In genomic region chr20:20052074-20052970, GRCh38 we compare ENCODE assay signal across 1 cellular context.
TF ChIP-seq lines count a peak whose summit lies in the region.

Gene CFAP61 (plus strand): TSS chr20:20052532. CDS start chr20:20056654, 4,122 bp downstream.
Gene CRNKL1 (minus strand): TSS chr20:20052466. CDS start chr20:20052342, 124 bp downstream.

TF ChIP-seq in HepG2, 621 proteins besides CTCF, POLR2A, EP300 and RAD21 (continued from another document and continues in another):
- TF ChIP-seq ZNF710 (CRISPR knock-in tag; IDR thresholded peaks at IDR 0.05; ENCODE audit: borderline replicate concordance), result peak; percentile 85; the same call in 1 of the 2 replicates
- peak; percentile 86 for TF ChIP-seq ZNF274 (CRISPR knock-in tag; IDR thresholded peaks at IDR 0.05)
- no peak for TF ChIP-seq GPN1 (CRISPR knock-in tag; IDR thresholded peaks at IDR 0.05; ENCODE audit: borderline replicate concordance)
- peak; percentile 93 for TF ChIP-seq MEIS1 (CRISPR knock-in tag; IDR thresholded peaks at IDR 0.05; ENCODE audit: borderline replicate concordance)
- TF ChIP-seq TFAP4 (IDR thresholded peaks at IDR 0.05; ENCODE audit: borderline replicate concordance, low read depth), result peak; percentile 52; the same call in 1 of the 2 replicates
- peak; percentile 73; the same call in 1 of the 2 replicates for TF ChIP-seq ATF6 (CRISPR knock-in tag; conservative IDR thresholded peaks at IDR 0.05)
- TF ChIP-seq THAP9 (CRISPR knock-in tag; IDR thresholded peaks at IDR 0.05; ENCODE audit: borderline replicate concordance), result peak; percentile 95
- 0 out of 2 replicates have a peak, but pooled peaks have one; percentile 72 for TF ChIP-seq POLR2AphosphoS2 (IDR thresholded peaks at IDR 0.05; ENCODE audit: low read depth, low read length)
- peak; percentile 92 for TF ChIP-seq ZNF784 (CRISPR knock-in tag; IDR thresholded peaks at IDR 0.05; ENCODE audit: borderline replicate concordance)
- TF ChIP-seq ZSCAN30 (CRISPR knock-in tag; IDR thresholded peaks at IDR 0.05), result 0 out of 2 replicates have a peak, but pooled peaks have one; percentile 81
- no peak; the same call in 1 of the 2 replicates for TF ChIP-seq TOPORS (CRISPR knock-in tag; IDR thresholded peaks at IDR 0.05)
- peak; percentile 99 for TF ChIP-seq KAT8 (CRISPR knock-in tag; IDR thresholded peaks at IDR 0.05)
- TF ChIP-seq ARID2 (CRISPR knock-in tag; IDR thresholded peaks at IDR 0.05; ENCODE audit: borderline replicate concordance), result no peak
- 0 out of 2 replicates have a peak, but pooled peaks have one; percentile 50 for TF ChIP-seq ZNF260 (CRISPR knock-in tag; IDR thresholded peaks at IDR 0.05; ENCODE audit: borderline replicate concordance, low read depth)
- TF ChIP-seq NR2F1 (CRISPR knock-in tag; IDR thresholded peaks at IDR 0.05), result peak; percentile 76 to 83; a peak in 3 of 4 replicates
- TF ChIP-seq ZFP62 (CRISPR knock-in tag; IDR thresholded peaks at IDR 0.05), result no peak
- 0 out of 2 replicates have a peak, but pooled peaks have one; percentile 37 for TF ChIP-seq ETV6 (CRISPR knock-in tag; conservative IDR thresholded peaks at IDR 0.05)
- TF ChIP-seq ZBTB20 (CRISPR knock-in tag; IDR thresholded peaks at IDR 0.05; ENCODE audit: borderline replicate concordance, low read depth), result peak; percentile 49; the same call in 1 of the 2 replicates
- no peak for TF ChIP-seq ZNF362 (CRISPR knock-in tag; IDR thresholded peaks at IDR 0.05; ENCODE audit: borderline replicate concordance)
- peak; percentile 92 for TF ChIP-seq MED1 (CRISPR knock-in tag; IDR thresholded peaks at IDR 0.05)
- TF ChIP-seq NCOA1 (CRISPR knock-in tag; IDR thresholded peaks at IDR 0.05), result 0 out of 2 replicates have a peak, but pooled peaks have one; percentile 33
- peak; percentile 97 for TF ChIP-seq ZNF550 (CRISPR knock-in tag; IDR thresholded peaks at IDR 0.05; ENCODE audit: borderline replicate concordance)
- TF ChIP-seq RNF2 (conservative IDR thresholded peaks at IDR 0.05; ENCODE audit: low read depth), result peak; percentile 77; the same call in 1 of the 2 replicates
- peak; percentile 97 for TF ChIP-seq NKX3-1 (CRISPR knock-in tag; IDR thresholded peaks at IDR 0.05)
- TF ChIP-seq YEATS4 (CRISPR knock-in tag; IDR thresholded peaks at IDR 0.05; ENCODE audit: borderline replicate concordance), result peak; percentile 98
- TF ChIP-seq ZKSCAN8 (CRISPR knock-in tag; IDR thresholded peaks at IDR 0.05; ENCODE audit: borderline replicate concordance), result no peak
- TF ChIP-seq LCORL (IDR thresholded peaks at IDR 0.05), result no peak
- peak; percentile 82 for TF ChIP-seq LCORL (CRISPR knock-in tag; IDR thresholded peaks at IDR 0.05)
- peak; percentile 92 for TF ChIP-seq REPIN1 (CRISPR knock-in tag; IDR thresholded peaks at IDR 0.05; ENCODE audit: borderline replicate concordance, low read depth)
- no peak for TF ChIP-seq CENPX (CRISPR knock-in tag; IDR thresholded peaks at IDR 0.05)
- TF ChIP-seq SP1 (IDR thresholded peaks at IDR 0.05), result no peak
- TF ChIP-seq SP1 (CRISPR knock-in tag; IDR thresholded peaks at IDR 0.05), result peak; percentile 75; the same call in 1 of the 2 replicates
- peak; percentile 99 for TF ChIP-seq IRF9 (CRISPR knock-in tag; IDR thresholded peaks at IDR 0.05; ENCODE audit: borderline replicate concordance)
- TF ChIP-seq ZNF484 (CRISPR knock-in tag; IDR thresholded peaks at IDR 0.05; ENCODE audit: borderline replicate concordance, low read depth), result no peak
- peak; percentile 99 for TF ChIP-seq FOXC1 (CRISPR knock-in tag; IDR thresholded peaks at IDR 0.05; ENCODE audit: borderline replicate concordance)
- TF ChIP-seq ZNF503 (CRISPR knock-in tag; IDR thresholded peaks at IDR 0.05), result peak; percentile 91
- peak; percentile 100 for TF ChIP-seq HDAC1 (CRISPR knock-in tag; IDR thresholded peaks at IDR 0.05)
- TF ChIP-seq MXD1 (CRISPR knock-in tag; IDR thresholded peaks at IDR 0.05), result peak; percentile 100
- no peak for TF ChIP-seq ATF5 (CRISPR knock-in tag; IDR thresholded peaks at IDR 0.05; ENCODE audit: low read depth)
- peak; percentile 93 for TF ChIP-seq ZSCAN31 (CRISPR knock-in tag; IDR thresholded peaks at IDR 0.05; ENCODE audit: low read depth)
- peak; percentile 100 for TF ChIP-seq NR0B2 (CRISPR knock-in tag; IDR thresholded peaks at IDR 0.05)
- no peak; the same call in 1 of the 2 replicates for TF ChIP-seq EHMT2 (IDR thresholded peaks at IDR 0.05; ENCODE audit: borderline replicate concordance, low read depth, low read length)
- TF ChIP-seq ZBTB46 (CRISPR knock-in tag; IDR thresholded peaks at IDR 0.05; ENCODE audit: borderline replicate concordance), result peak; percentile 33; the same call in 1 of the 2 replicates
- TF ChIP-seq ZNF232 (CRISPR knock-in tag; IDR thresholded peaks at IDR 0.05; ENCODE audit: borderline replicate concordance), result peak; percentile 97
- no peak for TF ChIP-seq ZNF510 (CRISPR knock-in tag; IDR thresholded peaks at IDR 0.05; ENCODE audit: low read depth)
- peak; percentile 92; the same call in 1 of the 2 replicates for TF ChIP-seq MTA1 (CRISPR knock-in tag; IDR thresholded peaks at IDR 0.05; ENCODE audit: borderline replicate concordance)
